Comparison of ENCODE assay signal across 1 cellular context in genomic region chr2:27489118-27489497, GRCh38.
A peak's percentile ranks its signal among the peaks of the same experiment; 100 is the strongest.
TF ChIP-seq lines count a peak whose summit lies in the region.

No MANE protein-coding gene starts in this region.

TF ChIP-seq in HepG2, 621 proteins besides CTCF, POLR2A, EP300 and RAD21 (continued from another document):
- 0 out of 2 replicates have a peak, but pooled peaks have one; percentile 5 for TF ChIP-seq NCOR1 (IDR thresholded peaks at IDR 0.05; ENCODE audit: borderline replicate concordance, low read length)
- TF ChIP-seq STAG1 (CRISPR knock-in tag; IDR thresholded peaks at IDR 0.05): peak; percentile 41; the same call in 1 of the 2 replicates
- 0 out of 2 replicates have a peak, but pooled peaks have one; percentile 23 for TF ChIP-seq NR2F2 (IDR thresholded peaks at IDR 0.05; ENCODE audit: borderline replicate concordance, low read depth)
- 0 out of 2 replicates have a peak, but pooled peaks have one; percentile 23 for TF ChIP-seq ZNF33B (CRISPR knock-in tag; IDR thresholded peaks at IDR 0.05)
- TF ChIP-seq HOXA5 (CRISPR knock-in tag; IDR thresholded peaks at IDR 0.05): no peak
- TF ChIP-seq NAIF1 (CRISPR knock-in tag; IDR thresholded peaks at IDR 0.05; ENCODE audit: borderline replicate concordance): no peak
- TF ChIP-seq JUNB (CRISPR knock-in tag; IDR thresholded peaks at IDR 0.05; ENCODE audit: borderline replicate concordance): no peak
- TF ChIP-seq ZBTB39 (CRISPR knock-in tag; IDR thresholded peaks at IDR 0.05): 0 out of 2 replicates have a peak, but pooled peaks have one; percentile 32
- no peak for TF ChIP-seq HNF4G (IDR thresholded peaks at IDR 0.05; ENCODE audit: borderline replicate concordance, low read depth, low read length)
- TF ChIP-seq HNF4G (CRISPR knock-in tag; IDR thresholded peaks at IDR 0.05; ENCODE audit: borderline replicate concordance, low read depth): 0 out of 2 replicates have a peak, but pooled peaks have one; percentile 18
- TF ChIP-seq TBX2 (CRISPR knock-in tag; IDR thresholded peaks at IDR 0.05; ENCODE audit: borderline replicate concordance): no peak
- no peak for TF ChIP-seq ZC3H13 (CRISPR knock-in tag; IDR thresholded peaks at IDR 0.05)
- no peak for TF ChIP-seq ATRX (CRISPR knock-in tag; IDR thresholded peaks at IDR 0.05; ENCODE audit: borderline replicate concordance)
- 0 out of 2 replicates have a peak, but pooled peaks have one; percentile 74 for TF ChIP-seq ZXDC (CRISPR knock-in tag; IDR thresholded peaks at IDR 0.05)
- peak; percentile 65; the same call in 1 of the 2 replicates for TF ChIP-seq CAMTA2 (CRISPR knock-in tag; IDR thresholded peaks at IDR 0.05; ENCODE audit: borderline replicate concordance)
- no peak for TF ChIP-seq ZNF12 (CRISPR knock-in tag; IDR thresholded peaks at IDR 0.05)
- TF ChIP-seq MXD1 (CRISPR knock-in tag; IDR thresholded peaks at IDR 0.05): 0 out of 2 replicates have a peak, but pooled peaks have one; percentile 14
- TF ChIP-seq SOX5 (CRISPR knock-in tag; IDR thresholded peaks at IDR 0.05; ENCODE audit: borderline replicate concordance): no peak
- no peak for TF ChIP-seq DZIP1 (CRISPR knock-in tag; IDR thresholded peaks at IDR 0.05)
- no peak for TF ChIP-seq RFXANK (CRISPR knock-in tag; IDR thresholded peaks at IDR 0.05)
- no peak for TF ChIP-seq ZNF235 (CRISPR knock-in tag; IDR thresholded peaks at IDR 0.05; ENCODE audit: borderline replicate concordance)
- TF ChIP-seq LCORL (IDR thresholded peaks at IDR 0.05): no peak
- TF ChIP-seq LCORL (CRISPR knock-in tag; IDR thresholded peaks at IDR 0.05): peak; percentile 39; the same call in 1 of the 2 replicates
- 0 out of 2 replicates have a peak, but pooled peaks have one; percentile 20 for TF ChIP-seq ZSCAN25 (CRISPR knock-in tag; IDR thresholded peaks at IDR 0.05)
- no peak for TF ChIP-seq RXRA (CRISPR knock-in tag; IDR thresholded peaks at IDR 0.05)
- no peak for TF ChIP-seq MAZ (IDR thresholded peaks at IDR 0.05; ENCODE audit: borderline replicate concordance, low read depth, low read length)
- peak; percentile 3; the same call in 1 of the 2 replicates for TF ChIP-seq MAZ (CRISPR knock-in tag; IDR thresholded peaks at IDR 0.05; ENCODE audit: low read depth)
- TF ChIP-seq PPARG (CRISPR knock-in tag; conservative IDR thresholded peaks at IDR 0.05): no peak
- TF ChIP-seq TBX3 (IDR thresholded peaks at IDR 0.05; ENCODE audit: borderline replicate concordance): no peak
- 0 out of 2 replicates have a peak, but pooled peaks have one; percentile 72 for TF ChIP-seq ZNF713 (CRISPR knock-in tag; IDR thresholded peaks at IDR 0.05)
- no peak for TF ChIP-seq FIP1L1 (IDR thresholded peaks at IDR 0.05; ENCODE audit: borderline replicate concordance, insufficient read depth, low read depth, low read length)
- no peak for TF ChIP-seq ZNF703 (CRISPR knock-in tag; IDR thresholded peaks at IDR 0.05; ENCODE audit: borderline replicate concordance)
- TF ChIP-seq ZFP36L1 (CRISPR knock-in tag; IDR thresholded peaks at IDR 0.05): no peak
- no peak for TF ChIP-seq MIER3 (CRISPR knock-in tag; IDR thresholded peaks at IDR 0.05; ENCODE audit: borderline replicate concordance)
- TF ChIP-seq ZNF567 (CRISPR knock-in tag; IDR thresholded peaks at IDR 0.05; ENCODE audit: borderline replicate concordance): 0 out of 2 replicates have a peak, but pooled peaks have one; percentile 42
- TF ChIP-seq TRIM22 (IDR thresholded peaks at IDR 0.05): no peak
